ENCODE assay signal across 21 cellular contexts in genomic region chr9:15572200-15572599, GRCh38. TPM values are rescaled to one million over a fixed set of nuclear protein-coding genes. Genes with fewer than 3 reads are reported as not detected.
DNase-seq lines count a peak whose midpoint lies in the region; ATAC-seq lines count a peak whose summit lies in the region.
"Had no signal": no experiment of that assay in that cellular context is flagged by ENCODE, and none has a peak within 500 bp of the region (broad histone marks: within the 10 kb centered on the region; RNA-seq: fewer than 3 reads in every experiment).

No MANE protein-coding gene starts in this region.

- ATAC-seq in GM18873 (IDR thresholded peaks at IDR 0.05; ENCODE audit: low FRiP score, unreplicated experiment): no peak
- ATAC-seq in HG02642 (IDR thresholded peaks at IDR 0.05; ENCODE audit: poor library complexity, unreplicated experiment): no peak
- ATAC-seq: activated CD8-positive, alpha-beta memory T cell treated with anti-CD3 and anti-CD28 coated beads, Interleukin-2, amount 10 ng/mL, durations not matched to agents 7 days and 5 days; activated naive CD8-positive, alpha-beta T cell treated with anti-CD3 and anti-CD28 coated beads, Interleukin-2, amount 50 U/mL, for 24 hours; left lobe of liver; right lobe of liver had no signal

- H3K36me3 ChIP-seq in H7 (replicated peaks; ENCODE audit: control insufficient read depth, insufficient read depth, low read length): no peaks in the 10 kb centered on the region
- H3K36me3 ChIP-seq: neural progenitor cell, right lobe of liver had no signal

- H3K4me3 ChIP-seq in H7 (ENCODE audit: insufficient read depth, low read depth, low read length): no peak overlapping the region
- H3K4me3 ChIP-seq: GM23248, neural progenitor cell, right lobe of liver had no signal

- peak; percentile 47 for DNase-seq in LHCN-M2 (ENCODE audit: low read depth)
- peak; percentile 22 for DNase-seq in NCI-H2081 treated with DMSO at 0.1 percent for 48 hours (lab: John Stamatoyannopoulos, UW)
- peak; percentile 87 for DNase-seq in NCI-H748 treated with DMSO at 0.1 percent for 48 hours (lab: John Stamatoyannopoulos, UW)
- no peak for DNase-seq in activated CD4-positive, alpha-beta T cell treated with anti-CD3 and anti-CD28 coated beads for 4 hours
- DNase-seq in H7: no peak
- DNase-seq: activated CD8-positive, alpha-beta memory T cell treated with anti-CD3 and anti-CD28 coated beads, Interleukin-2, amount 10 ng/mL, durations not matched to agents 7 days and 5 days; activated naive CD8-positive, alpha-beta T cell treated with anti-CD3 and anti-CD28 coated beads, Interleukin-2, amount 50 U/mL, for 24 hours; activated T-cell treated with anti-CD3 and anti-CD28 coated beads, Interleukin-2, amount 50 U/mL, for 48 hours; central memory CD4-positive, alpha-beta T cell; GM23248; NCI-H1694 treated with DMSO at 0.1 percent for 48 hours; posterior cingulate gyrus; right lobe of liver; SHP77 treated with DMSO at 0.1 percent for 48 hours; stimulated activated CD4-positive, alpha-beta T cell treated with anti-CD3 and anti-CD28 coated beads, Interleukin-4, amount 100 ng/mL, for 1 hour; T1000; trophoblast cell had no signal

- H3K27me3 ChIP-seq in H7 (ENCODE audit: control insufficient read depth, insufficient read depth, low read length): no peaks in the 10 kb centered on the region
- H3K27me3 ChIP-seq: neural progenitor cell, right lobe of liver had no signal

RNA-seq across cellular contexts. Expression of gene CCDC171, which starts 19.4 kb away (rescaled TPM):
- 1.7 and 1.9 TPM in 2 replicates for total RNA-seq in LHCN-M2 (2014; rRNA removed)
- 0.33 TPM for polyA plus RNA-seq in LHCN-M2 (2012)
- total RNA-seq in H7 (2014; rRNA removed; shearing (Covaris generic)): 1.1 and 2.7 TPM in 2 replicates

Comparison
In these comparisons a context has a peak if more than half of its experiments do, and no peak if none do; other contexts are left out.
1. DNase-seq: peak in LHCN-M2 (single experiment), NCI-H2081 treated with DMSO at 0.1 percent for 48 hours (single experiment) and NCI-H748 treated with DMSO at 0.1 percent for 48 hours (single experiment); none in activated CD4-positive, alpha-beta T cell treated with anti-CD3 and anti-CD28 coated beads for 4 hours (0 of 2) and H7 (single experiment).